Comparison of ENCODE assay signal across 1 cellular context in genomic region chr16:7218936-7219335, GRCh38.
TF ChIP-seq lines count a peak whose summit lies in the region.

No MANE protein-coding gene starts in this region.

TF ChIP-seq in GM23338, 12 proteins besides CTCF, POLR2A, EP300 and RAD21 (continued from another document):
- no peak for TF ChIP-seq ZNF462 (CRISPR knock-in tag; IDR thresholded peaks at IDR 0.05)
- no peak for TF ChIP-seq NANOG (IDR thresholded peaks at IDR 0.05; ENCODE audit: borderline replicate concordance)
- TF ChIP-seq EZH2 (IDR thresholded peaks at IDR 0.05; ENCODE audit: low read depth, unreplicated experiment), result no peak
- TF ChIP-seq CREB1 (CRISPR knock-in tag; IDR thresholded peaks at IDR 0.05; ENCODE audit: low read depth), result no peak
- no peak for TF ChIP-seq ETS1 (IDR thresholded peaks at IDR 0.05)
- no peak for TF ChIP-seq POLR2AphosphoS5 (IDR thresholded peaks at IDR 0.05; ENCODE audit: low read depth)
- no peak for TF ChIP-seq JUNB (IDR thresholded peaks at IDR 0.05; ENCODE audit: unreplicated experiment)
